Comparison of ENCODE assay signal across 32 cellular contexts in the genomic region with DNA sequence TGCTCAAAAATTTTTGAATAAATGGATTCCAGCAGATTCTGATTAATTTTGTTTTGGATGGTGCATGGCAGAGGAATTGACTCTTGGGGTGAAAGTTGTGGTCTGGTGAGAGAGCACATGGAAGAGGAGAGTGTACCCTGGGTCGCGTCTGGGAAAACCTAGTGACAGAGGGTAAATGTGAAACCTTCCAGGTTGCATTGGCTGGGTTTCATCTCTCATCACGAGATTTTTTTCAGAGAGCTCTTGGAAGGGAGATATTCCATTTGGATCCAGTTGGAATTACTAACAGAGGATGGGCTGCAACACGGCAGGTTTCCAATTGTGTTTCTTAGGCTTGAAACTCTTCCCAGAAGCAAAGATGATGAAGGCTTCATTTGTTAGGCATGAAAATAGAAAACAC.
A peak's percentile ranks its signal among the peaks of the same experiment; 100 is the strongest.
DNase-seq lines count a peak whose midpoint lies in the region; ATAC-seq and TF ChIP-seq lines count a peak whose summit lies in the region.
"Had no signal": no experiment of that assay in that cellular context is flagged by ENCODE, and none has a peak within 500 bp of the region (broad histone marks: within the 10 kb centered on the region; RNA-seq: fewer than 3 reads in every experiment).

No MANE protein-coding gene starts in this region.

- H3K36me3 ChIP-seq in Caco-2 (ENCODE audit: control insufficient read depth, insufficient read depth, low read length) (no peaks in the 10 kb centered on the region), aorta (ENCODE audit: control insufficient read depth in 1 of 2, insufficient read depth in 2 of 2, low read length in 1 of 2) (no peaks in the 10 kb centered on the region)
- H3K36me3 ChIP-seq: ascending aorta, BLaER1, upper lobe of left lung had no signal

- H3K4me3 Mint-ChIP-seq in Caco-2 (ENCODE audit: unreplicated experiment) (no peak overlapping the region), nephron (no peak overlapping the region)
- H3K4me3 Mint-ChIP-seq: activated CD4-positive, alpha-beta memory T cell treated with anti-CD3 and anti-CD28 coated beads for 36 hours; activated naive CD8-positive, alpha-beta T cell; activated T-helper 17 cell treated with anti-CD3 and anti-CD28 coated beads, Interleukin-2, amount 50 U/mL, for 72 hours; T-helper 17 cell had no signal

- peaks cover 14% of the 10 kb centered on the region for H3K4me1 Mint-ChIP-seq in Caco-2 (ENCODE audit: low read depth, unreplicated experiment)
- H3K4me1 Mint-ChIP-seq in nephron = peaks cover 51% of the 10 kb centered on the region

- H3K9me3 ChIP-seq in Caco-2 = no peaks in the 10 kb centered on the region
- H3K9me3 ChIP-seq in aorta (ENCODE audit: control insufficient read depth, low read length) = no peaks in the 10 kb centered on the region
- H3K9me3 ChIP-seq: ascending aorta, BLaER1, SK-N-SH, upper lobe of left lung had no signal

- H3K27me3 ChIP-seq in Caco-2 (replicated peaks; ENCODE audit: control insufficient read depth, insufficient read depth, low read length) (no peaks in the 10 kb centered on the region), aorta (ENCODE audit: control insufficient read depth in 1 of 2, insufficient read depth in 2 of 2, low read length in 1 of 2) (no peaks in the 10 kb centered on the region)
- H3K27me3 ChIP-seq: ascending aorta, BLaER1, upper lobe of left lung had no signal

- peak overlapping the region; percentile 8 for H3K27ac Mint-ChIP-seq in Caco-2 (ENCODE audit: unreplicated experiment)
- H3K27ac Mint-ChIP-seq in nephron = peak overlapping the region; percentile 17 to 80 (median 26)
- H3K27ac Mint-ChIP-seq: activated CD4-positive, alpha-beta memory T cell treated with anti-CD3 and anti-CD28 coated beads for 36 hours; activated T-helper 17 cell treated with anti-CD3 and anti-CD28 coated beads, Interleukin-2, amount 50 U/mL, for 72 hours had no signal

- 82 to 87% methylated on average over 4 of the region's 4 CpGs for WGBS in aorta, 2 donors

- H3K4me3 ChIP-seq in Caco-2 (ENCODE audit: low read depth, low read length) (no peak overlapping the region), aorta (ENCODE audit: low read length in 2 of 2) (no peak overlapping the region)
- H3K4me3 ChIP-seq: ascending aorta, BLaER1, smooth muscle cell, upper lobe of left lung had no signal

- no peak for DNase-seq in Caco-2
- peak; percentile 72 for DNase-seq in NCI-H446 treated with DMSO at 0.1 percent for 48 hours (lab: John Stamatoyannopoulos, UW)
- peak; percentile 53 for DNase-seq in cerebellum (ENCODE audit: low spot score)
- no peak for DNase-seq in mucosa of gallbladder (ENCODE audit: low spot score)
- no peak for DNase-seq in aorta
- DNase-seq: activated CD4-positive, alpha-beta memory T cell treated with anti-CD3 and anti-CD28 coated beads for 36 hours; activated CD4-positive, CD25-positive, alpha-beta regulatory T cell treated with anti-CD3 and anti-CD28 coated beads, Interleukin-2, amount 50 U/mL, for 72 hours; activated CD8-positive, alpha-beta memory T cell treated with anti-CD3 and anti-CD28 coated beads, Interleukin-2, amount 50 U/mL, for 4 hours; COR-L47; DMS79; GF-D8; glutamatergic neuron; H7; kidney; NCI-H1105; NCI-H2029; NCI-H345; NCI-H82; occipital lobe; SK-N-SH; stimulated activated CD4-positive, alpha-beta T cell treated with anti-CD3 and anti-CD28 coated beads, Interleukin-1b, Interleukin-23, amount 100 ng/mL, for 48 hours; T-helper 17 cell; upper lobe of left lung had no signal

- H3K4me1 ChIP-seq in Caco-2 = peaks cover 14% of the 10 kb centered on the region
- H3K4me1 ChIP-seq in aorta (ENCODE audit: control insufficient read depth in 1 of 2, insufficient read depth in 2 of 2, low read length in 2 of 2) = no peaks in the 10 kb centered on the region
- H3K4me1 ChIP-seq: ascending aorta, BLaER1 had no signal

- no peak for TF ChIP-seq CTCF in Caco-2 (IDR thresholded peaks at IDR 0.05; ENCODE audit: insufficient read depth in 1 of 2, low read depth in 1 of 2, low read length in 1 of 2, severe bottlenecking in 1 of 2, unreplicated experiment in 1 of 2)
- TF ChIP-seq CTCF in nephron (IDR thresholded peaks at IDR 0.05; ENCODE audit: unreplicated experiment in 3 of 3) = no peak

- H3K9me3 Mint-ChIP-seq in Caco-2 (ENCODE audit: unreplicated experiment) (no peaks in the 10 kb centered on the region), nephron (no peaks in the 10 kb centered on the region)
- H3K9me3 Mint-ChIP-seq: activated CD4-positive, alpha-beta memory T cell treated with anti-CD3 and anti-CD28 coated beads for 36 hours; activated T-helper 17 cell treated with anti-CD3 and anti-CD28 coated beads, Interleukin-2, amount 50 U/mL, for 72 hours had no signal

- intact Hi-C loops in Caco-2 (cut with micrococcal nuclease; ENCODE audit: unreplicated experiment) = no loop called here
- intact Hi-C loops in aorta (cut with DNase I) = no loop called here

- H3K36me3 Mint-ChIP-seq in Caco-2 (ENCODE audit: insufficient read depth, unreplicated experiment) (no peaks in the 10 kb centered on the region), nephron (ENCODE audit: low read depth) (peaks cover 11% of the 10 kb centered on the region)

- no TSS peak for BruUV-seq in Caco-2 (replicated peaks; lab: Mats Ljungman, UMichigan)

- no peak overlapping the region for H3K27ac ChIP-seq in aorta (ENCODE audit: low read depth in 1 of 2, low read length in 2 of 2)
- H3K27ac ChIP-seq: ascending aorta, BLaER1, RWPE1 had no signal

- no peaks in the 10 kb centered on the region for H3K27me3 Mint-ChIP-seq in Caco-2 (ENCODE audit: insufficient read depth, unreplicated experiment)
- no peaks in the 10 kb centered on the region for H3K27me3 Mint-ChIP-seq in nephron (ENCODE audit: low read depth)
- H3K27me3 Mint-ChIP-seq: activated CD4-positive, alpha-beta memory T cell treated with anti-CD3 and anti-CD28 coated beads for 36 hours; activated naive CD8-positive, alpha-beta T cell; activated T-helper 17 cell treated with anti-CD3 and anti-CD28 coated beads, Interleukin-2, amount 50 U/mL, for 72 hours; T-helper 17 cell had no signal

- CTCF ChIA-PET in Caco-2 (lab: Charles Lee) = interaction anchor here (2.2 kb wide), 1 partner anchor 185 kb away, joined by 6 read pairs; no protein-coding TSS in a partner anchor

- POLR2A ChIA-PET in Caco-2 (lab: Charles Lee) = no interaction called here

- ATAC-seq in GM18867 (IDR thresholded peaks at IDR 0.05; ENCODE audit: unreplicated experiment) (no peak), aorta (ENCODE audit: low FRiP score) (no peak), HG02884 (IDR thresholded peaks at IDR 0.05; ENCODE audit: unreplicated experiment) (no peak)
- ATAC-seq: activated T-helper 17 cell treated with anti-CD3 and anti-CD28 coated beads, Interleukin-2, amount 50 U/mL, for 72 hours; T-helper 17 cell had no signal

Comparison
In these comparisons a context has a peak if more than half of its experiments do, and no peak if none do; other contexts are left out.
1. DNase-seq: peak in NCI-H446 treated with DMSO at 0.1 percent for 48 hours (single experiment) and cerebellum (single experiment); none in Caco-2 (0 of 2), mucosa of gallbladder (single experiment) and aorta (0 of 2).